1 cellular context compared by ENCODE assay signal in genomic region chr15:34084086-34084485, GRCh38.
TF ChIP-seq lines count a peak whose summit lies in the region.

No MANE protein-coding gene starts in this region.

TF ChIP-seq in HepG2, 621 proteins besides CTCF, POLR2A, EP300 and RAD21:
- TF ChIP-seq ZNF33B (CRISPR knock-in tag; IDR thresholded peaks at IDR 0.05) (no peak), RELA (CRISPR knock-in tag; IDR thresholded peaks at IDR 0.05) (no peak), U2AF1 (optimal IDR thresholded peaks at IDR 0.05; ENCODE audit: low read depth, low read length) (no peak)
- TF ChIP-seq, protein P1, sequence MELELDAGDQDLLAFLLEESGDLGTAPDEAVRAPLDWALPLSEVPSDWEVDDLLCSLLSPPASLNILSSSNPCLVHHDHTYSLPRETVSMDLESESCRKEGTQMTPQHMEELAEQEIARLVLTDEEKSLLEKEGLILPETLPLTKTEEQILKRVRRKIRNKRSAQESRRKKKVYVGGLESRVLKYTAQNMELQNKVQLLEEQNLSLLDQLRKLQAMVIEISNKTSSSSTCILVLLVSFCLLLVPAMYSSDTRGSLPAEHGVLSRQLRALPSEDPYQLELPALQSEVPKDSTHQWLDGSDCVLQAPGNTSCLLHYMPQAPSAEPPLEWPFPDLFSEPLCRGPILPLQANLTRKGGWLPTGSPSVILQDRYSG (CRISPR knock-in tag; IDR thresholded peaks at IDR 0.05): no peak
